ENCODE assay signal across 1 cellular context in genomic region chr11:65416341-65417185, GRCh38.
A peak's percentile ranks its signal among the peaks of the same experiment; 100 is the strongest.
TF ChIP-seq lines count a peak whose summit lies in the region.

No MANE protein-coding gene starts in this region.

TF ChIP-seq in WTC11, 78 proteins besides CTCF, POLR2A, EP300 and RAD21 (continued from another document):
- TF ChIP-seq HMGXB4 (CRISPR knock-in tag; IDR thresholded peaks at IDR 0.05) (peak; percentile 75; the same call in 1 of the 2 replicates), ZMAT4 (CRISPR knock-in tag; IDR thresholded peaks at IDR 0.05) (no peak), ERG (CRISPR knock-in tag; IDR thresholded peaks at IDR 0.05) (peak; percentile 29; the same call in 1 of the 2 replicates), USF1 (CRISPR knock-in tag; IDR thresholded peaks at IDR 0.05) (no peak)
